In genomic region chr5:160021818-160022446, GRCh38 we compare ENCODE assay signal across 8 cellular contexts. TPM values are rescaled to one million over a fixed set of nuclear protein-coding genes. Genes with fewer than 3 reads are reported as not detected.
DNase-seq lines count a peak whose midpoint lies in the region; ATAC-seq, FAIRE-seq and TF ChIP-seq lines count a peak whose summit lies in the region.

No MANE protein-coding gene starts in this region.

- H3K9ac ChIP-seq in parathyroid adenoma = no peak overlapping the region

- BruUV-seq in PC-9 (replicated peaks; lab: Mats Ljungman, UMichigan) = no TSS peak

- POLR2A ChIA-PET in PC-9 (lab: Charles Lee; ENCODE audit: unreplicated experiment) = interaction anchor here (0.5 to 0.6 kb wide), 3 partner anchors 93 to 323 kb away, joined by 4 to 39 read pairs (median 9); no protein-coding TSS in a partner anchor

- peak; percentile 13 for DNase-seq in GM06990 (ENCODE audit: extremely low read depth, insufficient read length)
- peak; percentile 53 for DNase-seq in H4 (ENCODE audit: low spot score)
- peak; percentile 82 to 89 for DNase-seq in Kasumi-1 (lab: John Stamatoyannopoulos, UW)
- DNase-seq in PC-9 = peak; percentile 40 to 56
- peak; percentile 26 for DNase-seq in activated gamma-delta T cell treated with anti-CD3 and anti-CD28 coated beads, Interleukin-2, amount 50 U/mL, for 16 hours (ENCODE audit: low read depth)
- peak; percentile 6 to 32 for DNase-seq in frontal cortex (ENCODE audit: low spot score in 2 of 2)

- H3K27ac ChIP-seq in PC-9 = no peak overlapping the region
- no peak overlapping the region for H3K27ac ChIP-seq in parathyroid adenoma

- ATAC-seq in HG03039 (IDR thresholded peaks at IDR 0.05; ENCODE audit: unreplicated experiment) = no peak

- TF ChIP-seq CTCF in GM06990 (IDR thresholded peaks at IDR 0.05; ENCODE audit: insufficient read depth, low read length, poor library complexity, severe bottlenecking) = peak; percentile 70
- peak; percentile 90 for TF ChIP-seq CTCF in PC-9 (conservative IDR thresholded peaks at IDR 0.05)
- TF ChIP-seq CTCF in parathyroid adenoma (IDR thresholded peaks at IDR 0.05) = peak; percentile 89

- H3K4me3 ChIP-seq in GM06990 (replicated peaks; ENCODE audit: low read depth, low read length) (no peak overlapping the region), PC-9 (no peak overlapping the region), parathyroid adenoma (ENCODE audit: low read depth, low read length) (no peak overlapping the region)

- H4K20me1 ChIP-seq in PC-9 (ENCODE audit: insufficient read depth) = peaks cover 29% of the 10 kb centered on the region; the same call in 1 of the 2 replicates

- H2AFZ ChIP-seq in PC-9 = no peak overlapping the region
- no peak overlapping the region for H2AFZ ChIP-seq in parathyroid adenoma

- H3K9me2 ChIP-seq in PC-9 (ENCODE audit: insufficient read depth) = no peaks in the 10 kb centered on the region

- peaks cover 6% of the 10 kb centered on the region for H3F3A ChIP-seq in PC-9 (ENCODE audit: insufficient read depth, low read depth)

- peak; percentile 86 for FAIRE-seq in frontal cortex (lab: Jason Lieb, UNC)

- H3K4me1 ChIP-seq in PC-9 (replicated peaks; ENCODE audit: insufficient read depth) (no peaks in the 10 kb centered on the region), parathyroid adenoma (peaks cover 5% of the 10 kb centered on the region)

- no peaks in the 10 kb centered on the region for H3K27me3 ChIP-seq in GM06990 (replicated peaks; ENCODE audit: control insufficient read depth, insufficient read depth, low read length)
- H3K27me3 ChIP-seq in PC-9 (ENCODE audit: insufficient read depth, low read depth) = no peaks in the 10 kb centered on the region
- no peaks in the 10 kb centered on the region for H3K27me3 ChIP-seq in parathyroid adenoma (ENCODE audit: control insufficient read depth, insufficient read depth, low read length)

- intact Hi-C loops in PC-9 (cut with micrococcal nuclease; ENCODE audit: unreplicated experiment) = loop anchor here (1.0 to 2.0 kb wide), 3 partner anchors 177 to 369 kb away; no protein-coding TSS in a partner anchor

- H3K4me2 ChIP-seq in PC-9 = no peak overlapping the region
- no peak overlapping the region for H3K4me2 ChIP-seq in parathyroid adenoma (ENCODE audit: low read length)

- H3K36me3 ChIP-seq in GM06990 (ENCODE audit: control insufficient read depth, insufficient read depth, low read length) (no peaks in the 10 kb centered on the region; the same call in none of the 2 replicates), PC-9 (ENCODE audit: low read depth) (0 out of 2 replicates have a peak, but pooled peaks cover 7% of the 10 kb centered on the region), parathyroid adenoma (ENCODE audit: control insufficient read depth, insufficient read depth, low read length) (no peaks in the 10 kb centered on the region)

- CTCF ChIA-PET in PC-9 (lab: Charles Lee) = interaction anchor here (0.6 to 1.7 kb wide), 14 partner anchors 9 to 417 kb away, joined by 3 to 11 read pairs (median 4); no protein-coding TSS in a partner anchor

- H3K9me3 ChIP-seq in PC-9 (ENCODE audit: insufficient read depth, low read depth) (no peaks in the 10 kb centered on the region), parathyroid adenoma (ENCODE audit: control insufficient read depth, low read length) (no peaks in the 10 kb centered on the region)

- H3K79me2 ChIP-seq in PC-9 (ENCODE audit: low read depth) (peaks cover 17% of the 10 kb centered on the region; the same call in 1 of the 2 replicates), parathyroid adenoma (peaks cover 19% of the 10 kb centered on the region)

RNA-seq across cellular contexts. Expression of gene TTC1, which starts 13.0 kb away (rescaled TPM):
- total RNA-seq in H4 (2014; rRNA removed; shearing (Covaris generic)) = 63.9 and 90.1 TPM in 2 replicates
- total RNA-seq in PC-9 (2021) (54.8 and 68.5 TPM in 2 replicates), frontal cortex (48.1 TPM)

Comparison
In these comparisons a context has a peak if more than half of its experiments do, and no peak if none do; other contexts are left out.
1. DNase-seq: peak in every context shown above with its lines; median percentile 86 in Kasumi-1; 53 in H4; 48 in PC-9; 26 in activated gamma-delta T cell treated with anti-CD3 and anti-CD28 coated beads, Interleukin-2, amount 50 U/mL, for 16 hours; 19 in frontal cortex; 13 in GM06990.